Comparison of ENCODE assay signal across 1 cellular context in genomic region chr1:93433407-93433961, GRCh38.
TF ChIP-seq lines count a peak whose summit lies in the region.

No MANE protein-coding gene starts in this region.

TF ChIP-seq in GM12878, 131 proteins besides CTCF, POLR2A, EP300 and RAD21 (continued from another document):
- TF ChIP-seq RUNX3 (IDR thresholded peaks at IDR 0.05; ENCODE audit: low read length) (no peak), CBFB (IDR thresholded peaks at IDR 0.05; ENCODE audit: low read depth) (no peak), NR2F1 (conservative IDR thresholded peaks at IDR 0.05) (no peak)
